In genomic region chr2:146413086-146413610, GRCh38 we compare ENCODE assay signal across 19 cellular contexts.
"Had no signal": no experiment of that assay in that cellular context is flagged by ENCODE, and none has a peak within 500 bp of the region (broad histone marks: within the 10 kb centered on the region; RNA-seq: fewer than 3 reads in every experiment).

No MANE protein-coding gene starts in this region.

- DNase-seq: foreskin keratinocyte; immature natural killer cell; left cardiac atrium; mammary epithelial cell; naive thymus-derived CD4-positive, alpha-beta T cell; nucleus accumbens; ovary; stimulated activated CD4-positive, alpha-beta T cell treated with anti-CD3 and anti-CD28 coated beads, Interleukin-4, amount 100 ng/mL, for 1 hour; stimulated activated CD8-positive, alpha-beta memory T cell treated with anti-CD3 and anti-CD28 coated beads, Interleukin-4, amount 100 ng/mL, for 48 hours had no signal

- ATAC-seq: foreskin keratinocyte; left cardiac atrium; naive thymus-derived CD4-positive, alpha-beta T cell; stimulated activated effector memory CD8-positive, alpha-beta T cell treated with anti-CD3 and anti-CD28 coated beads, Interleukin-12 subunit alpha, Interleukin-12 subunit beta, amount 100 ng/mL, for 72 hours had no signal

- H3K9me3 Mint-ChIP-seq: dendritic cell treated with granulocyte-macrophage colony-stimulating factor and Interleukin-4, amounts not matched to agents 40 ng/mL and 50 ng/mL, for 4 days; stimulated activated naive CD8-positive, alpha-beta T cell treated with anti-CD3 and anti-CD28 coated beads, Interleukin-15, Interleukin-2, amounts not matched to agents 100 ng/mL and 50 ng/mL, for 24 hours had no signal

- H3K4me1 Mint-ChIP-seq: central memory CD8-positive, alpha-beta T cell; naive thymus-derived CD4-positive, alpha-beta T cell; stimulated activated effector memory CD8-positive, alpha-beta T cell treated with anti-CD3 and anti-CD28 coated beads, Interleukin-12 subunit alpha, Interleukin-12 subunit beta, amount 100 ng/mL, for 72 hours had no signal

- H3K27me3 Mint-ChIP-seq: central memory CD8-positive, alpha-beta T cell; dendritic cell treated with granulocyte-macrophage colony-stimulating factor and Interleukin-4, amounts not matched to agents 40 ng/mL and 50 ng/mL, for 4 days; naive thymus-derived CD4-positive, alpha-beta T cell; stimulated activated naive CD8-positive, alpha-beta T cell treated with anti-CD3 and anti-CD28 coated beads, Interleukin-15, Interleukin-2, amounts not matched to agents 100 ng/mL and 50 ng/mL, for 24 hours had no signal

- H3K27ac ChIP-seq: foreskin keratinocyte, ovary, right atrium auricular region, tibial nerve had no signal

- FAIRE-seq: colon, endothelial cell of umbilical vein, keratinocyte had no signal

- H3K36me3 ChIP-seq: ovary, right atrium auricular region, tibial nerve had no signal

- H3K9me3 ChIP-seq: ovary, right atrium auricular region, tibial nerve had no signal

- H3K4me3 ChIP-seq: ovary, right atrium auricular region, smooth muscle cell, tibial nerve had no signal

- H3K36me3 Mint-ChIP-seq: immature natural killer cell; naive thymus-derived CD4-positive, alpha-beta T cell; stimulated activated effector memory CD8-positive, alpha-beta T cell treated with anti-CD3 and anti-CD28 coated beads, Interleukin-12 subunit alpha, Interleukin-12 subunit beta, amount 100 ng/mL, for 72 hours had no signal

- H3K4me1 ChIP-seq: foreskin keratinocyte, right atrium auricular region, tibial nerve had no signal

- H3K27me3 ChIP-seq: foreskin keratinocyte, ovary, right atrium auricular region, tibial nerve had no signal

- H3K4me2 ChIP-seq: smooth muscle cell had no signal

- H3K27ac Mint-ChIP-seq: dendritic cell treated with granulocyte-macrophage colony-stimulating factor and Interleukin-4, amounts not matched to agents 40 ng/mL and 50 ng/mL, for 4 days; immature natural killer cell; naive thymus-derived CD4-positive, alpha-beta T cell; stimulated activated effector memory CD8-positive, alpha-beta T cell treated with anti-CD3 and anti-CD28 coated beads, Interleukin-12 subunit alpha, Interleukin-12 subunit beta, amount 100 ng/mL, for 72 hours; stimulated activated naive CD8-positive, alpha-beta T cell treated with anti-CD3 and anti-CD28 coated beads, Interleukin-15, Interleukin-2, amounts not matched to agents 100 ng/mL and 50 ng/mL, for 24 hours had no signal

- H3K4me3 Mint-ChIP-seq: central memory CD8-positive, alpha-beta T cell; dendritic cell treated with granulocyte-macrophage colony-stimulating factor and Interleukin-4, amounts not matched to agents 40 ng/mL and 50 ng/mL, for 4 days; immature natural killer cell; naive thymus-derived CD4-positive, alpha-beta T cell; stimulated activated effector memory CD8-positive, alpha-beta T cell treated with anti-CD3 and anti-CD28 coated beads, Interleukin-12 subunit alpha, Interleukin-12 subunit beta, amount 100 ng/mL, for 72 hours; stimulated activated naive CD8-positive, alpha-beta T cell treated with anti-CD3 and anti-CD28 coated beads, Interleukin-15, Interleukin-2, amounts not matched to agents 100 ng/mL and 50 ng/mL, for 24 hours had no signal
